ENCODE assay signal across 8 cellular contexts in the genomic region with DNA sequence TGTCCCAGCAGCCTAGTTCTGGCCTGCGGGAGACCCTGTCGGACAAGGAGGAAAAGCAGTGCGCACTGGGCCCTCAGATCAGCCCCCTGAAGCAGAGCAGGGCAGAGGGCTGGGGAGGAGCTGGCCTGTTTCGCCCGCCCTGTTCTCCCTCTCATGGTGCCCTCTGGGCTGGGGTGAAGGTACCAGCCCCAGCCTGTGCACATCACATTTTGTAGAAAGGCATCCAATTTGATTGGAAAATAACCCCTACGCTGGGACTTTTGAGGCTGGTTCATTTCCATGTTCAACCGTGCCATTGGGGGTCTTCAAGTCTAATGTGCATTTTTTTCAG. TPM values are rescaled to one million over a fixed set of nuclear protein-coding genes. Genes with fewer than 3 reads are reported as not detected.
DNase-seq lines count a peak whose midpoint lies in the region; ATAC-seq and TF ChIP-seq lines count a peak whose summit lies in the region.

No MANE protein-coding gene starts in this region.

- peak overlapping the region; percentile 88 for H3K4me3 ChIP-seq in BLaER1
- peak overlapping the region; percentile 71 to 87 for H3K4me3 ChIP-seq in cardiac fibroblast (replicated peaks in 1 of 2; ENCODE audit: low read depth in 2 of 2, low read length in 2 of 2)

- peak overlapping the region; percentile 93 to 100 (median 98) for H3K4me3 Mint-ChIP-seq in IgD-negative memory B cell
- peak overlapping the region; percentile 93 to 99 (median 98) for H3K4me3 Mint-ChIP-seq in naive B cell

- H3K9me3 Mint-ChIP-seq in IgD-negative memory B cell: no peaks in the 10 kb centered on the region
- no peaks in the 10 kb centered on the region for H3K9me3 Mint-ChIP-seq in naive B cell

- H3K36me3 ChIP-seq in BLaER1: peaks cover under 1% of the 10 kb centered on the region; the same call in 1 of the 2 replicates

- peaks cover 38% of the 10 kb centered on the region for H3K4me1 ChIP-seq in BLaER1

- H3K36me3 Mint-ChIP-seq in IgD-negative memory B cell: peaks cover 2% of the 10 kb centered on the region
- no peaks in the 10 kb centered on the region for H3K36me3 Mint-ChIP-seq in naive B cell

- peaks cover 29 to 40% (median 30%) of the 10 kb centered on the region in 3 donors for H3K4me1 Mint-ChIP-seq in IgD-negative memory B cell
- peaks cover 34 to 50% (median 48%) of the 10 kb centered on the region in 3 donors for H3K4me1 Mint-ChIP-seq in naive B cell

- peak overlapping the region; percentile 90 for H3K27ac ChIP-seq in BLaER1

- H3K27ac Mint-ChIP-seq in IgD-negative memory B cell (peak overlapping the region; percentile 94 to 100 (median 99)), naive B cell (peak overlapping the region in 4 of 6 donors; percentile 76 to 99 (median 94))

- H4K20me1 ChIP-seq in BLaER1: peaks cover 39% of the 10 kb centered on the region

- DNase-seq in cardiac fibroblast (ENCODE audit: low read depth in 2 of 2) (no peak), naive B cell (no peak), NCI-H128 (lab: John Stamatoyannopoulos, UW; ENCODE audit: unreplicated experiment) (no peak)

- H3K4me2 ChIP-seq in BLaER1: peak overlapping the region; percentile 94

- H3K9me3 ChIP-seq in BLaER1: no peaks in the 10 kb centered on the region

- H3K27me3 Mint-ChIP-seq in IgD-negative memory B cell: no peaks in the 10 kb centered on the region
- H3K27me3 Mint-ChIP-seq in naive B cell: no peaks in the 10 kb centered on the region

- H3K27me3 ChIP-seq in BLaER1: no peaks in the 10 kb centered on the region

- ATAC-seq in naive B cell (ENCODE audit: low read depth in 2 of 2) (no peak), GM21528 (IDR thresholded peaks at IDR 0.05; ENCODE audit: low FRiP score, unreplicated experiment) (no peak), HG03457 (IDR thresholded peaks at IDR 0.05; ENCODE audit: unreplicated experiment) (no peak), GM19463 (IDR thresholded peaks at IDR 0.05; ENCODE audit: unreplicated experiment) (no peak)

- peak overlapping the region; percentile 92 for H3K9ac ChIP-seq in BLaER1

- TF ChIP-seq CTCF in cardiac fibroblast (IDR thresholded peaks at IDR 0.05; ENCODE audit: low read depth, low read length): no peak

RNA-seq across cellular contexts. Expression of a gene that starts 0.8 kb away (rescaled TPM):
- polyA plus RNA-seq in IgD-negative memory B cell (89.0 TPM), naive B cell (ENCODE audit: low read depth in 6 of 6) (10 to 100 TPM; 57.8 to 78.2 (median 65.1) TPM)
